Comparison of ENCODE assay signal across 8 cellular contexts in genomic region chr17:63740464-63741181, GRCh38. TPM values are rescaled to one million over a fixed set of nuclear protein-coding genes. Genes with fewer than 3 reads are reported as not detected.
A peak's percentile ranks its signal among the peaks of the same experiment; 100 is the strongest.
DNase-seq lines count a peak whose midpoint lies in the region; ATAC-seq and TF ChIP-seq lines count a peak whose summit lies in the region.

No MANE protein-coding gene starts in this region.

- H3K4me2 ChIP-seq in skeletal muscle satellite cell (ENCODE audit: low read length), result peak overlapping the region; percentile 99

- no peaks in the 10 kb centered on the region for H3K36me3 ChIP-seq in iPS DF 6.9 (ENCODE audit: control insufficient read depth, insufficient read depth, low read length)
- H3K36me3 ChIP-seq in skeletal muscle satellite cell (ENCODE audit: insufficient read depth, low read length), result peaks cover 6% of the 10 kb centered on the region

- H3K36me3 Mint-ChIP-seq in activated naive CD8-positive, alpha-beta T cell treated with anti-CD3 and anti-CD28 coated beads, Interleukin-2, amount 10 ng/mL, durations not matched to agents 7 days and 5 days, result peaks cover 7% of the 10 kb centered on the region

- H3K4me1 ChIP-seq in iPS DF 6.9 (ENCODE audit: control insufficient read depth, insufficient read depth, low read length), result 0 out of 2 replicates have a peak, but pooled peaks cover 1% of the 10 kb centered on the region
- peaks cover 9% of the 10 kb centered on the region for H3K4me1 ChIP-seq in skeletal muscle satellite cell (ENCODE audit: control insufficient read depth, insufficient read depth, low read length)

- H3K4me1 Mint-ChIP-seq in activated naive CD8-positive, alpha-beta T cell treated with anti-CD3 and anti-CD28 coated beads, Interleukin-2, amount 10 ng/mL, durations not matched to agents 7 days and 5 days, result peaks cover 24% of the 10 kb centered on the region

- no peak for ATAC-seq in activated naive CD8-positive, alpha-beta T cell treated with anti-CD3 and anti-CD28 coated beads, Interleukin-2, amount 10 ng/mL, durations not matched to agents 7 days and 5 days (ENCODE audit: low read depth)
- ATAC-seq in GM18505 (IDR thresholded peaks at IDR 0.05; ENCODE audit: unreplicated experiment), result no peak
- no peak for ATAC-seq in HG02938 (IDR thresholded peaks at IDR 0.05; ENCODE audit: unreplicated experiment)

- DNase-seq in EL, result peak; percentile 23
- no peak for DNase-seq in HL-60 (ENCODE audit: low read depth in 1 of 2, low spot score in 1 of 2)
- no peak for DNase-seq in activated naive CD8-positive, alpha-beta T cell treated with anti-CD3 and anti-CD28 coated beads, Interleukin-2, amount 10 ng/mL, durations not matched to agents 7 days and 5 days
- no peak for DNase-seq in iPS DF 6.9 (ENCODE audit: low read depth, low spot score)
- no peak for DNase-seq in COR-L47 (lab: John Stamatoyannopoulos, UW)

- H3K27me3 ChIP-seq in HL-60 (ENCODE audit: insufficient read depth, poor library complexity, severe bottlenecking) (no peaks in the 10 kb centered on the region), iPS DF 6.9 (ENCODE audit: control insufficient read depth, insufficient read depth, low read length) (no peaks in the 10 kb centered on the region), skeletal muscle satellite cell (ENCODE audit: control insufficient read depth, insufficient read depth, low read length) (no peaks in the 10 kb centered on the region)

- peak overlapping the region; percentile 94 for H3K9ac ChIP-seq in skeletal muscle satellite cell (ENCODE audit: low read depth, low read length)

- no peaks in the 10 kb centered on the region for H3K9me3 Mint-ChIP-seq in activated naive CD8-positive, alpha-beta T cell treated with anti-CD3 and anti-CD28 coated beads, Interleukin-2, amount 10 ng/mL, durations not matched to agents 7 days and 5 days

- H3K4me3 Mint-ChIP-seq in activated naive CD8-positive, alpha-beta T cell treated with anti-CD3 and anti-CD28 coated beads, Interleukin-2, amount 10 ng/mL, durations not matched to agents 7 days and 5 days, result peak overlapping the region; percentile 92

- H3K9me3 ChIP-seq in iPS DF 6.9 (ENCODE audit: control insufficient read depth, insufficient read depth, low read length), result no peaks in the 10 kb centered on the region
- H3K9me3 ChIP-seq in skeletal muscle satellite cell (replicated peaks; ENCODE audit: low read length), result no peaks in the 10 kb centered on the region

- TF ChIP-seq CTCF in HL-60 (IDR thresholded peaks at IDR 0.05; ENCODE audit: insufficient read depth, low read length), result no peak

- WGBS in iPS DF 6.9 (ENCODE audit: insufficient coverage, insufficient read length), result no CpG with 5 or more reads among the region's 12 CpGs

- H3K4me3 ChIP-seq in HL-60 (replicated peaks; ENCODE audit: insufficient read depth, low read length) (peak overlapping the region; percentile 89), iPS DF 6.9 (ENCODE audit: low read length) (peak overlapping the region; percentile 83; the same call in 1 of the 2 replicates), skeletal muscle satellite cell (ENCODE audit: low read length) (peak overlapping the region; percentile 98)

- H3K27ac Mint-ChIP-seq in activated naive CD8-positive, alpha-beta T cell treated with anti-CD3 and anti-CD28 coated beads, Interleukin-2, amount 10 ng/mL, durations not matched to agents 7 days and 5 days, result peak overlapping the region; percentile 97

- TF ChIP-seq POLR2A in GM18505 (IDR thresholded peaks at IDR 0.05; ENCODE audit: borderline replicate concordance, extremely low read depth, insufficient read depth, insufficient read length), result no peak

- no peaks in the 10 kb centered on the region for H3K27me3 Mint-ChIP-seq in activated naive CD8-positive, alpha-beta T cell treated with anti-CD3 and anti-CD28 coated beads, Interleukin-2, amount 10 ng/mL, durations not matched to agents 7 days and 5 days

- POLR2A ChIA-PET in activated naive CD8-positive, alpha-beta T cell treated with anti-CD3 and anti-CD28 coated beads, Interleukin-2, amount 10 ng/mL, durations not matched to agents 7 days and 5 days (lab: Charles Lee), result interaction anchor here (0.6 to 3.4 kb wide), 13 partner anchors 11 to 305 kb away, joined by 3 to 56 read pairs (median 5); partner anchors contain the start of genes CCDC47, DDX42, ICAM2 and LIMD2

- H3K27ac ChIP-seq in HL-60 (replicated peaks) (peak overlapping the region; percentile 94), iPS DF 6.9 (ENCODE audit: low read length) (no peak overlapping the region)

RNA-seq across cellular contexts. Expression of gene STRADA, which starts 1.0 kb away (rescaled TPM):
- 10 to 100 TPM; 54.0 to 61.4 TPM for total RNA-seq in activated naive CD8-positive, alpha-beta T cell treated with anti-CD3 and anti-CD28 coated beads, Interleukin-2, amount 10 ng/mL, durations not matched to agents 7 days and 5 days
- total RNA-seq in skeletal muscle satellite cell (2012; rRNA removed), result 17.3 and 18.3 TPM in 2 replicates

RNA-seq across cellular contexts. Expression of gene CCDC47, which starts 32.8 kb away (rescaled TPM):
- 10 to 100 TPM; 47.0 to 54.8 TPM for total RNA-seq in activated naive CD8-positive, alpha-beta T cell treated with anti-CD3 and anti-CD28 coated beads, Interleukin-2, amount 10 ng/mL, durations not matched to agents 7 days and 5 days
- total RNA-seq in skeletal muscle satellite cell (2012; rRNA removed), result 71.4 and 75.0 TPM in 2 replicates

RNA-seq across cellular contexts. Expression of gene DDX42, which starts 33.3 kb away (rescaled TPM):
- 100 to 1,000 TPM; 126 to 143 TPM for total RNA-seq in activated naive CD8-positive, alpha-beta T cell treated with anti-CD3 and anti-CD28 coated beads, Interleukin-2, amount 10 ng/mL, durations not matched to agents 7 days and 5 days
- total RNA-seq in skeletal muscle satellite cell (2012; rRNA removed), result 39.3 and 52.7 TPM in 2 replicates

RNA-seq across cellular contexts. Expression of gene LIMD2, which starts 40.7 kb away (rescaled TPM):
- 100 to 1,000 TPM; 452 to 453 TPM for total RNA-seq in activated naive CD8-positive, alpha-beta T cell treated with anti-CD3 and anti-CD28 coated beads, Interleukin-2, amount 10 ng/mL, durations not matched to agents 7 days and 5 days
- total RNA-seq in skeletal muscle satellite cell (2012; rRNA removed), result 2.8 and 4.8 TPM in 2 replicates
